8 cellular contexts compared by ENCODE assay signal in the genomic region with DNA sequence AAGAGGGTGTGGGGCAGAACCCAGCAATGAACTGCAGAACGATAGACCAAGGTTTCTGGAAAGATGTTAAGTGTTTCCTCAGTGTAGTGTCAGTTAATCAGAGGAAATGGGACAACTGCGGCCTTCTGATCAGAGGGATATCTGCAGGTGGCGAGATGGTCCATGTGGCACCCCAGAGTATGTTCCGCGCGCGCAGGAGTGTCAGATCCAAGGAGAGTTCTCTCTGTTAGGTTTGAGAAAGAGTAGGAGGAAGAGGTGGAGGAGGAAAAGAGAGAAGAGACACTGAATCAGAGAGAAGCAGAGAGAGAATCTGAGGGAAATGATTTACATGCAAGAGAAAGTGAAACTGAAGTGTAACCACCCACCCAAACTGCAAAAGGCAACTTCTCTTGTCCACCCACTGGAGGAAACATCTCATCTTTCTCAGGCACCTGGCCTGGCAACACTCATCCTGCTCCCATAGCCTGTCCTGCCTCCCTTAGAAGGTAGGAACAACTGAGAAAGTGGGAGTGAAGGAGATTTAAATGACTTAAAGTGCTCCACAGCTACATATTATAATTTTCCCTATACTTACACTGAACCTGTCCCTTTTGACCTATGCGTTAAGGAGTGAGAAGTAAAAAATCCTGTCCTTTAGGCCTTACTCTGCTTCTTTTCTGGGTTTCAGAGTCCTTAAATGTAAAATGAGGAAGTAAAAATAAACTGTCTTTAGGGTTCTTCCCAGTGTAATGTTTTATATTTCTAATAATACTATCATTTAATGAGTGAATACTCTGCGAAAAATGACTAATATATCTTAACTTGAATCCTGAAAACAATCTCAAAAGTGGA. TPM values are rescaled to one million over a fixed set of nuclear protein-coding genes. Genes with fewer than 3 reads are reported as not detected.
A peak's percentile ranks its signal among the peaks of the same experiment; 100 is the strongest.
DNase-seq lines count a peak whose midpoint lies in the region; ATAC-seq and TF ChIP-seq lines count a peak whose summit lies in the region.

No MANE protein-coding gene starts in this region.

- ATAC-seq in HG03175 (IDR thresholded peaks at IDR 0.05; ENCODE audit: unreplicated experiment) (peak; percentile 80), left ventricle myocardium superior (no peak)
- peak; percentile 66 for ATAC-seq in activated CD8-positive, alpha-beta T cell treated with anti-CD3 and anti-CD28 coated beads for 36 hours

- H3K9me3 Mint-ChIP-seq in activated CD8-positive, alpha-beta T cell treated with anti-CD3 and anti-CD28 coated beads for 36 hours, result peaks cover 3% of the 10 kb centered on the region
- H3K9me3 Mint-ChIP-seq in progenitor cell of endocrine pancreas (ENCODE audit: low read depth), result no peaks in the 10 kb centered on the region
- H3K9me3 Mint-ChIP-seq in Calu3 (ENCODE audit: low read depth, unreplicated experiment), result no peaks in the 10 kb centered on the region

- POLR2A ChIA-PET in activated CD8-positive, alpha-beta T cell treated with anti-CD3 and anti-CD28 coated beads for 36 hours (lab: Charles Lee), result interaction anchor here (1.1 to 2.2 kb wide), 2 partner anchors 7 to 34 kb away, joined by 4 to 5 read pairs; partner anchors contain the start of gene TESPA1

- peaks cover 6% of the 10 kb centered on the region for H3K36me3 Mint-ChIP-seq in activated CD8-positive, alpha-beta T cell treated with anti-CD3 and anti-CD28 coated beads for 36 hours (ENCODE audit: low read depth)
- H3K36me3 Mint-ChIP-seq in progenitor cell of endocrine pancreas (ENCODE audit: insufficient read depth), result no peaks in the 10 kb centered on the region
- H3K36me3 Mint-ChIP-seq in Calu3 (ENCODE audit: insufficient read depth, unreplicated experiment), result no peaks in the 10 kb centered on the region

- intact Hi-C loops in activated CD8-positive, alpha-beta T cell treated with anti-CD3 and anti-CD28 coated beads for 36 hours (cut with micrococcal nuclease), result loop anchor here (5.0 kb wide), 1 partner anchor 244 kb away; no protein-coding TSS in a partner anchor
- intact Hi-C loops in Calu3 (cut with micrococcal nuclease; ENCODE audit: unreplicated experiment), result loop anchor here (10.0 kb wide), 1 partner anchor 623 kb away; no protein-coding TSS in a partner anchor
- intact Hi-C loops in left ventricle myocardium superior (cut with micrococcal nuclease), result no loop called here

- peaks cover 64% of the 10 kb centered on the region for H3K4me1 Mint-ChIP-seq in activated CD8-positive, alpha-beta T cell treated with anti-CD3 and anti-CD28 coated beads for 36 hours (ENCODE audit: low read depth)
- H3K4me1 Mint-ChIP-seq in progenitor cell of endocrine pancreas (ENCODE audit: low read depth) (no peaks in the 10 kb centered on the region), Calu3 (ENCODE audit: low read depth, unreplicated experiment) (no peaks in the 10 kb centered on the region)

- DNase-seq in activated gamma-delta T cell treated with Interleukin-2 at 50 U/mL for 16 hours, result peak; percentile 26
- no peak for DNase-seq in activated gamma-delta T cell (lab: John Stamatoyannopoulos, UW)
- peak; percentile 66 for DNase-seq in activated CD8-positive, alpha-beta T cell treated with anti-CD3 and anti-CD28 coated beads for 36 hours
- DNase-seq in stimulated activated CD4-positive, alpha-beta T cell treated with anti-CD3 and anti-CD28 coated beads, Interleukin-4, amount 100 ng/mL, for 24 hours, result peak; percentile 63
- no peak for DNase-seq in progenitor cell of endocrine pancreas (ENCODE audit: low spot score, unreplicated experiment)
- DNase-seq in Calu3, result no peak
- no peak for DNase-seq in left ventricle myocardium superior

- CTCF ChIA-PET in activated CD8-positive, alpha-beta T cell treated with anti-CD3 and anti-CD28 coated beads for 36 hours (lab: Charles Lee), result interaction anchor here (1.2 to 17.7 kb wide), 10 partner anchors 12 to 241 kb away, joined by 3 to 707 read pairs (median 18); partner anchors contain the start of gene MUCL1
- CTCF ChIA-PET in Calu3 (lab: Charles Lee), result interaction anchor here (1.6 to 2.5 kb wide), 2 partner anchors 77 to 81 kb away, joined by 14 to 58 read pairs; no protein-coding TSS in a partner anchor

- H3K27ac Mint-ChIP-seq in activated CD8-positive, alpha-beta T cell treated with anti-CD3 and anti-CD28 coated beads for 36 hours, result peak overlapping the region; percentile 100
- H3K27ac Mint-ChIP-seq in progenitor cell of endocrine pancreas (no peak overlapping the region), Calu3 (ENCODE audit: unreplicated experiment) (no peak overlapping the region)

- peak overlapping the region; percentile 82 for H3K4me3 Mint-ChIP-seq in activated CD8-positive, alpha-beta T cell treated with anti-CD3 and anti-CD28 coated beads for 36 hours
- H3K4me3 Mint-ChIP-seq in progenitor cell of endocrine pancreas (ENCODE audit: low read depth) (no peak overlapping the region), Calu3 (ENCODE audit: low read depth, unreplicated experiment) (no peak overlapping the region)

- TF ChIP-seq CTCF in activated CD8-positive, alpha-beta T cell treated with anti-CD3 and anti-CD28 coated beads for 36 hours (IDR thresholded peaks at IDR 0.05), result no peak
- no peak for TF ChIP-seq CTCF in progenitor cell of endocrine pancreas (IDR thresholded peaks at IDR 0.05; ENCODE audit: unreplicated experiment)
- TF ChIP-seq CTCF in Calu3 (IDR thresholded peaks at IDR 0.05; ENCODE audit: unreplicated experiment), result no peak

- no TSS peak for BruUV-seq in Calu3 (replicated peaks; lab: Mats Ljungman, UMichigan)

- H3K27me3 Mint-ChIP-seq in activated CD8-positive, alpha-beta T cell treated with anti-CD3 and anti-CD28 coated beads for 36 hours, result no peaks in the 10 kb centered on the region
- H3K27me3 Mint-ChIP-seq in progenitor cell of endocrine pancreas, result peaks cover 4% of the 10 kb centered on the region
- peaks cover 61% of the 10 kb centered on the region for H3K27me3 Mint-ChIP-seq in Calu3 (ENCODE audit: unreplicated experiment)

RNA-seq across cellular contexts. Expression of gene TESPA1, which starts 6.8 kb away (rescaled TPM):
- total RNA-seq in activated CD8-positive, alpha-beta T cell treated with anti-CD3 and anti-CD28 coated beads for 36 hours, result 100 to 1,000 TPM; 107 to 112 TPM
- total RNA-seq in progenitor cell of endocrine pancreas (not detected in 2 replicates), Calu3 (2022) (not detected in 2 replicates), left ventricle myocardium superior (0.55 TPM)

RNA-seq across cellular contexts. Expression of gene NEUROD4, which starts 28.4 kb away (rescaled TPM):
- total RNA-seq in activated CD8-positive, alpha-beta T cell treated with anti-CD3 and anti-CD28 coated beads for 36 hours, result not detected
- total RNA-seq in progenitor cell of endocrine pancreas (not detected in 2 replicates), Calu3 (2022) (not detected in 2 replicates), left ventricle myocardium superior (not detected)

Comparison
In these comparisons a context has a peak if more than half of its experiments do, and no peak if none do; other contexts are left out.
1. DNase-seq: peak in activated gamma-delta T cell treated with Interleukin-2 at 50 U/mL for 16 hours (single experiment), activated CD8-positive, alpha-beta T cell treated with anti-CD3 and anti-CD28 coated beads for 36 hours (single experiment) and stimulated activated CD4-positive, alpha-beta T cell treated with anti-CD3 and anti-CD28 coated beads, Interleukin-4, amount 100 ng/mL, for 24 hours (single experiment); none in activated gamma-delta T cell (single experiment), progenitor cell of endocrine pancreas (single experiment), Calu3 (single experiment) and left ventricle myocardium superior (single experiment).
2. RNA of gene TESPA1, which starts 6.8 kb away (total RNA-seq): 107 to 112 TPM in activated CD8-positive, alpha-beta T cell treated with anti-CD3 and anti-CD28 coated beads for 36 hours; 0.55 TPM in left ventricle myocardium superior (single experiment), not detected in progenitor cell of endocrine pancreas and not detected in Calu3; every median in the first group is over 10 times any median in the second.